ENCODE assay signal across 1 cellular context in genomic region chr5:176837707-176838115, GRCh38.
TF ChIP-seq lines count a peak whose summit lies in the region.

No MANE protein-coding gene starts in this region.

TF ChIP-seq in HCT116, 20 proteins besides CTCF, POLR2A, EP300 and RAD21 (continued from another document):
- TF ChIP-seq MAX (IDR thresholded peaks at IDR 0.05) (peak; percentile 93), ZBTB33 (IDR thresholded peaks at IDR 0.05; ENCODE audit: extremely low read depth, insufficient replicate concordance, low read length) (no peak), TCF7L2 (IDR thresholded peaks at IDR 0.05; ENCODE audit: borderline replicate concordance, extremely low read depth, insufficient read depth, insufficient read length) (peak; percentile 27)
